Comparison of ENCODE assay signal across 13 cellular contexts in genomic region chr5:3601929-3602712, GRCh38. TPM values are rescaled to one million over a fixed set of nuclear protein-coding genes. Genes with fewer than 3 reads are reported as not detected.
DNase-seq lines count a peak whose midpoint lies in the region; ATAC-seq and TF ChIP-seq lines count a peak whose summit lies in the region.
"Had no signal": no experiment of that assay in that cellular context is flagged by ENCODE, and none has a peak within 500 bp of the region (broad histone marks: within the 10 kb centered on the region; RNA-seq: fewer than 3 reads in every experiment).

No MANE protein-coding gene starts in this region.

- in situ Hi-C loops in mammary epithelial cell (cut with MboI; ENCODE audit: low sequenced_read_pairs in 2 of 2): loop anchor here (10.0 to 25.0 kb wide), 2 partner anchors 485 to 693 kb away; no protein-coding TSS in a partner anchor

- TF ChIP-seq CTCF in activated CD8-positive, alpha-beta T cell treated with anti-CD3 and anti-CD28 coated beads for 36 hours (IDR thresholded peaks at IDR 0.05): no peak
- TF ChIP-seq CTCF in mammary epithelial cell (conservative IDR thresholded peaks at IDR 0.05 in 1 of 2, IDR thresholded peaks at IDR 0.05 in 1 of 2; ENCODE audit: extremely low read depth in 1 of 2, insufficient read depth in 1 of 2, low read depth in 1 of 2, low read length in 2 of 2): no peak

- intact Hi-C loops in activated CD8-positive, alpha-beta T cell treated with anti-CD3 and anti-CD28 coated beads for 36 hours (cut with micrococcal nuclease): loop anchor here (5.0 kb wide), 1 partner anchor 855 kb away; no protein-coding TSS in a partner anchor
- intact Hi-C loops in mammary epithelial cell (cut with micrococcal nuclease): loop anchor here (2.0 to 10.0 kb wide), 6 partner anchors 293 to 1567 kb away; no protein-coding TSS in a partner anchor

- ATAC-seq in activated CD8-positive, alpha-beta T cell treated with anti-CD3 and anti-CD28 coated beads, Interleukin-2, amount 10 ng/mL, durations not matched to agents 7 days and 5 days: no peak
- no peak for ATAC-seq in activated CD8-positive, alpha-beta T cell treated with anti-CD3 and anti-CD28 coated beads for 36 hours
- ATAC-seq in stimulated activated naive B cell treated with anti-CD40 and anti-IgM and Interleukin-4, amounts not matched to agents 10 μg/mL and 1 μg/mL and 100 μg/mL, for 72 hours (replicated peaks): no peak
- no peak for ATAC-seq in GM18520 (IDR thresholded peaks at IDR 0.05; ENCODE audit: unreplicated experiment)
- no peak for ATAC-seq in GM18909 (IDR thresholded peaks at IDR 0.05; ENCODE audit: poor library complexity, unreplicated experiment)

- peaks cover 100% of the 10 kb centered on the region for H3K79me2 ChIP-seq in mammary epithelial cell (ENCODE audit: insufficient read depth, low read length)

- dilution Hi-C loops in mammary epithelial cell (cut with HindIII; ENCODE audit: low sequenced_read_pairs): loop anchor here (25.0 kb wide), 1 partner anchor 760 kb away; no protein-coding TSS in a partner anchor

- peak overlapping the region; percentile 99 for H3K9ac ChIP-seq in mammary epithelial cell (ENCODE audit: insufficient read depth, low read length)

- H3K27ac Mint-ChIP-seq in activated CD8-positive, alpha-beta T cell treated with anti-CD3 and anti-CD28 coated beads, Interleukin-2, amount 10 ng/mL, durations not matched to agents 7 days and 5 days: no peak overlapping the region
- no peak overlapping the region for H3K27ac Mint-ChIP-seq in activated CD8-positive, alpha-beta T cell treated with anti-CD3 and anti-CD28 coated beads for 36 hours
- H3K27ac Mint-ChIP-seq in immature natural killer cell: no peak overlapping the region
- H3K27ac Mint-ChIP-seq in stimulated activated naive B cell treated with anti-CD40 and anti-IgM and Interleukin-4, amounts not matched to agents 10 μg/mL and 1 μg/mL and 100 μg/mL, for 72 hours: peak overlapping the region; percentile 79

- no peaks in the 10 kb centered on the region for H3K4me1 Mint-ChIP-seq in activated CD8-positive, alpha-beta T cell treated with anti-CD3 and anti-CD28 coated beads, Interleukin-2, amount 10 ng/mL, durations not matched to agents 7 days and 5 days (ENCODE audit: low read depth)
- H3K4me1 Mint-ChIP-seq in activated CD8-positive, alpha-beta T cell treated with anti-CD3 and anti-CD28 coated beads for 36 hours (ENCODE audit: low read depth): peaks cover 6% of the 10 kb centered on the region
- peaks cover 18% of the 10 kb centered on the region in 2 donors for H3K4me1 Mint-ChIP-seq in immature natural killer cell
- peaks cover 2 to 19% of the 10 kb centered on the region in 2 donors for H3K4me1 Mint-ChIP-seq in stimulated activated naive B cell treated with anti-CD40 and anti-IgM and Interleukin-4, amounts not matched to agents 10 μg/mL and 1 μg/mL and 100 μg/mL, for 72 hours

- H3K27ac ChIP-seq in mammary epithelial cell (ENCODE audit: insufficient read depth, low read depth, low read length): peak overlapping the region; percentile 96
- H3K27ac ChIP-seq: A549, vagina had no signal

- no peaks in the 10 kb centered on the region for H3K27me3 ChIP-seq in mammary epithelial cell (ENCODE audit: insufficient read depth, low read length)

- peaks cover 3% of the 10 kb centered on the region for H3K9me3 Mint-ChIP-seq in activated CD8-positive, alpha-beta T cell treated with anti-CD3 and anti-CD28 coated beads, Interleukin-2, amount 10 ng/mL, durations not matched to agents 7 days and 5 days (ENCODE audit: insufficient read depth)
- peaks cover 2% of the 10 kb centered on the region for H3K9me3 Mint-ChIP-seq in activated CD8-positive, alpha-beta T cell treated with anti-CD3 and anti-CD28 coated beads for 36 hours
- H3K9me3 Mint-ChIP-seq in immature natural killer cell: peaks cover 0 to 18% (median 3%) of the 10 kb centered on the region in 6 donors
- H3K9me3 Mint-ChIP-seq in stimulated activated naive B cell treated with anti-CD40 and anti-IgM and Interleukin-4, amounts not matched to agents 10 μg/mL and 1 μg/mL and 100 μg/mL, for 72 hours: peaks cover 0 to 2% of the 10 kb centered on the region in 2 donors

- peak overlapping the region; percentile 82 to 100 (median 97) for H3K4me3 ChIP-seq in mammary epithelial cell (replicated peaks in 1 of 3; ENCODE audit: insufficient read depth in 1 of 3, low read depth in 2 of 3, low read length in 3 of 3)
- H3K4me3 ChIP-seq: A549 had no signal

- no TSS peak for BruUV-seq in mammary epithelial cell (replicated peaks; lab: Mats Ljungman, UMichigan)

- peaks cover 16% of the 10 kb centered on the region for H3K36me3 Mint-ChIP-seq in activated CD8-positive, alpha-beta T cell treated with anti-CD3 and anti-CD28 coated beads, Interleukin-2, amount 10 ng/mL, durations not matched to agents 7 days and 5 days (ENCODE audit: low read depth)
- H3K36me3 Mint-ChIP-seq in activated CD8-positive, alpha-beta T cell treated with anti-CD3 and anti-CD28 coated beads for 36 hours (ENCODE audit: low read depth): peaks cover 1% of the 10 kb centered on the region
- H3K36me3 Mint-ChIP-seq in immature natural killer cell: peaks cover 3 to 4% (median 4%) of the 10 kb centered on the region in 3 donors
- H3K36me3 Mint-ChIP-seq in stimulated activated naive B cell treated with anti-CD40 and anti-IgM and Interleukin-4, amounts not matched to agents 10 μg/mL and 1 μg/mL and 100 μg/mL, for 72 hours: peaks cover 3 to 15% of the 10 kb centered on the region in 2 donors

- H2AFZ ChIP-seq in mammary epithelial cell (ENCODE audit: low read depth, low read length): peak overlapping the region; percentile 6

- H3K4me3 Mint-ChIP-seq in activated CD8-positive, alpha-beta T cell treated with anti-CD3 and anti-CD28 coated beads, Interleukin-2, amount 10 ng/mL, durations not matched to agents 7 days and 5 days: peak overlapping the region; percentile 10
- H3K4me3 Mint-ChIP-seq in activated CD8-positive, alpha-beta T cell treated with anti-CD3 and anti-CD28 coated beads for 36 hours: no peak overlapping the region
- H3K4me3 Mint-ChIP-seq in immature natural killer cell: peak overlapping the region in 4 of 5 donors; percentile 2 to 72 (median 44)
- H3K4me3 Mint-ChIP-seq in stimulated activated naive B cell treated with anti-CD40 and anti-IgM and Interleukin-4, amounts not matched to agents 10 μg/mL and 1 μg/mL and 100 μg/mL, for 72 hours: peak overlapping the region in 1 of 2 donors; percentile 49

- peak overlapping the region; percentile 99 for H3K4me2 ChIP-seq in mammary epithelial cell (ENCODE audit: insufficient read depth, low read depth, low read length)
- H3K4me2 ChIP-seq: A549 had no signal

- CTCF ChIA-PET in activated CD8-positive, alpha-beta T cell treated with anti-CD3 and anti-CD28 coated beads, Interleukin-2, amount 10 ng/mL, durations not matched to agents 7 days and 5 days (lab: Charles Lee): no interaction called here
- CTCF ChIA-PET in activated CD8-positive, alpha-beta T cell treated with anti-CD3 and anti-CD28 coated beads for 36 hours (lab: Charles Lee): no interaction called here
- CTCF ChIA-PET in mammary epithelial cell (lab: Charles Lee; ENCODE audit: low non-redundant PET): interaction anchor here (0.5 to 0.8 kb wide), 3 partner anchors 481 to 1260 kb away, joined by 3 to 4 read pairs (median 3); no protein-coding TSS in a partner anchor

- no peaks in the 10 kb centered on the region for H4K20me1 ChIP-seq in mammary epithelial cell (ENCODE audit: insufficient read depth, low read length)

- H3K36me3 ChIP-seq in mammary epithelial cell (ENCODE audit: insufficient read depth, low read length): no peaks in the 10 kb centered on the region
- H3K36me3 ChIP-seq: vagina had no signal

- no peaks in the 10 kb centered on the region for H3K9me3 ChIP-seq in mammary epithelial cell (replicated peaks; ENCODE audit: insufficient read depth, low read length)
- H3K9me3 ChIP-seq: A549, vagina had no signal

- peaks cover 61% of the 10 kb centered on the region for H3K27me3 Mint-ChIP-seq in activated CD8-positive, alpha-beta T cell treated with anti-CD3 and anti-CD28 coated beads, Interleukin-2, amount 10 ng/mL, durations not matched to agents 7 days and 5 days (ENCODE audit: low read depth)
- H3K27me3 Mint-ChIP-seq in activated CD8-positive, alpha-beta T cell treated with anti-CD3 and anti-CD28 coated beads for 36 hours: peaks cover 72% of the 10 kb centered on the region
- H3K27me3 Mint-ChIP-seq in immature natural killer cell (ENCODE audit: low read depth in 3 of 3): peaks cover 24 to 46% (median 28%) of the 10 kb centered on the region in 3 donors
- peaks cover 71 to 98% of the 10 kb centered on the region in 2 donors for H3K27me3 Mint-ChIP-seq in stimulated activated naive B cell treated with anti-CD40 and anti-IgM and Interleukin-4, amounts not matched to agents 10 μg/mL and 1 μg/mL and 100 μg/mL, for 72 hours

- POLR2A ChIA-PET in activated CD8-positive, alpha-beta T cell treated with anti-CD3 and anti-CD28 coated beads, Interleukin-2, amount 10 ng/mL, durations not matched to agents 7 days and 5 days (lab: Charles Lee): no interaction called here
- POLR2A ChIA-PET in activated CD8-positive, alpha-beta T cell treated with anti-CD3 and anti-CD28 coated beads for 36 hours (lab: Charles Lee): no interaction called here

- WGBS in mammary epithelial cell (ENCODE audit: low coverage, missing lambda C conversion rate): 3% methylated on average over 12 of the region's 69 CpGs

- H3K4me1 ChIP-seq in mammary epithelial cell (ENCODE audit: insufficient read depth, low read length): peaks cover 54% of the 10 kb centered on the region
- H3K4me1 ChIP-seq: A549 had no signal

- no peak for DNase-seq in activated CD8-positive, alpha-beta T cell treated with anti-CD3 and anti-CD28 coated beads, Interleukin-2, amount 10 ng/mL, durations not matched to agents 7 days and 5 days
- no peak for DNase-seq in activated CD8-positive, alpha-beta T cell treated with anti-CD3 and anti-CD28 coated beads for 36 hours
- DNase-seq in mammary epithelial cell: peak; percentile 57
- no peak for DNase-seq in immature natural killer cell
- no peak for DNase-seq in stimulated activated naive B cell treated with anti-CD40 and anti-IgM and Interleukin-4, amounts not matched to agents 10 μg/mL and 1 μg/mL and 100 μg/mL, for 72 hours
- DNase-seq in NCI-H2107 (lab: John Stamatoyannopoulos, UW): no peak
- DNase-seq: activated CD4-positive, alpha-beta T cell treated with anti-CD3 and anti-CD28 coated beads for 4 hours; activated gamma-delta T cell; NK-92 treated with Interleukin-12 subunit alpha and Interleukin-12 subunit beta, amount 100 ng/mL, for 24 hours had no signal

RNA-seq across cellular contexts. Expression of gene IRX1, which starts 6.5 kb away (rescaled TPM):
- not detected for total RNA-seq in activated CD8-positive, alpha-beta T cell treated with anti-CD3 and anti-CD28 coated beads, Interleukin-2, amount 10 ng/mL, durations not matched to agents 7 days and 5 days
- not detected for total RNA-seq in activated CD8-positive, alpha-beta T cell treated with anti-CD3 and anti-CD28 coated beads for 36 hours
- 100 to 1,000 TPM in 1 of 2 donors, 10 to 100 TPM in 1; 29.8 to 200 TPM for total RNA-seq in mammary epithelial cell
- polyA plus RNA-seq in mammary epithelial cell: 29.6 TPM
- polyA minus RNA-seq in mammary epithelial cell: 14.3 TPM
- not detected for polyA plus RNA-seq in immature natural killer cell
- total RNA-seq: vagina had no signal
- polyA plus RNA-seq: A549 had no signal

Comparison
In these comparisons a context has a peak if more than half of its experiments do, and no peak if none do; other contexts are left out.
1. RNA of gene IRX1, which starts 6.5 kb away (total RNA-seq): 29.8 to 200 TPM in mammary epithelial cell; not detected in activated CD8-positive, alpha-beta T cell treated with anti-CD3 and anti-CD28 coated beads, Interleukin-2, amount 10 ng/mL, durations not matched to agents 7 days and 5 days and not detected in activated CD8-positive, alpha-beta T cell treated with anti-CD3 and anti-CD28 coated beads for 36 hours; every median in the first group is over 10 times any median in the second.